In genomic region chr7:151631968-151632749, GRCh38 we compare ENCODE assay signal across 8 cellular contexts.
A peak's percentile ranks its signal among the peaks of the same experiment; 100 is the strongest.
DNase-seq lines count a peak whose midpoint lies in the region; ATAC-seq and TF ChIP-seq lines count a peak whose summit lies in the region.

No MANE protein-coding gene starts in this region.

- peaks cover 3 to 11% (median 5%) of the 10 kb centered on the region in 3 donors for H3K27me3 Mint-ChIP-seq in immature natural killer cell (ENCODE audit: low read depth in 3 of 3)

- in situ Hi-C loops in T47D (cut with HindIII; ENCODE audit: low pct_unique_long_range_greater_than_20kb, low sequenced_read_pairs), result no loop called here

- peak; percentile 87 for TF ChIP-seq CTCF in VCaP (conservative IDR thresholded peaks at IDR 0.05)

- peaks cover 25 to 33% of the 10 kb centered on the region in 2 donors for H3K4me1 Mint-ChIP-seq in immature natural killer cell

- ATAC-seq in HG02870 (IDR thresholded peaks at IDR 0.05; ENCODE audit: unreplicated experiment), result peak; percentile 71

- DNase-seq in SIG-M5 treated with dmso at 0.1 percent for 504 hours (lab: John Stamatoyannopoulos, UW; ENCODE audit: unreplicated experiment) (peak; percentile 78), SIG-M5 (lab: John Stamatoyannopoulos, UW) (no peak), NCI-H1930 (lab: John Stamatoyannopoulos, UW) (peak; percentile 90 to 94), T47D (ENCODE audit: low read depth in 1 of 2, low spot score in 1 of 2) (peak; percentile 54 to 86), immature natural killer cell (peak; percentile 90 to 91 (median 91))
- peak; percentile 70 to 80 for DNase-seq in stimulated activated CD4-positive, alpha-beta T cell treated with anti-CD3 and anti-CD28 coated beads, Interleukin-12 subunit alpha, Interleukin-12 subunit beta, amount 100 ng/mL, for 24 hours (ENCODE audit: low read depth in 2 of 2)

- H3K36me3 Mint-ChIP-seq in immature natural killer cell, result peaks cover 0 to under 1% (median 0%) of the 10 kb centered on the region in 3 donors

- H3K27ac Mint-ChIP-seq in immature natural killer cell, result peak overlapping the region; percentile 88 to 100 (median 98)

- H3K4me3 Mint-ChIP-seq in immature natural killer cell, result peak overlapping the region; percentile 97 to 100 (median 100)

- no peaks in the 10 kb centered on the region for H3K9me3 Mint-ChIP-seq in immature natural killer cell

- peak overlapping the region; percentile 94 for H3K27ac ChIP-seq in VCaP
